Comparison of ENCODE assay signal across 18 cellular contexts in the genomic region with DNA sequence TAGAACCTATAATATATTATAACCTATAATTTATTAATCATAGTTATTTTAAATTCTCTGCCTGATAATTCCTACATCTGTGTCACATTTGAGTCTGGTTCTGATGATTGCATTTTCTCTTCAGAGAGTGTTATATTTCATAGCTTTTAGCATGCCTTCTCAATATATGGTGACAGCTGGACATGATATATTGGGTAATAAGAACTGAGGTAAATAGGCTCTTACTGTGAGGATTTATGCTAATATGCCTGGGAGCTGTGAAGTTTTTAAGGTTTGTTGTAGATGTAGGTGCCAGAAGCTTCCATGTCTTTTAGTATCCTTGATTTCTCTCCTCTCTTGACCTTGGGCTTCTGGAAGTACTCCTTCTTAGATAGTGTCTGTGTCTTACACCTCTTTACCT.
"Had no signal": no experiment of that assay in that cellular context is flagged by ENCODE, and none has a peak within 500 bp of the region (broad histone marks: within the 10 kb centered on the region; RNA-seq: fewer than 3 reads in every experiment).

No MANE protein-coding gene starts in this region.

- ATAC-seq: left cardiac atrium, lower lobe of right lung, natural killer cell, right cardiac atrium had no signal

- DNase-seq: dorsolateral prefrontal cortex; effector CD8-positive, alpha-beta T cell; foreskin melanocyte; head of caudate nucleus; kidney; left cardiac atrium; left ventricle myocardium inferior; lower lobe of right lung; natural killer cell; nucleus accumbens; ovary; right cardiac atrium; small intestine; stimulated activated CD4-positive, alpha-beta T cell treated with anti-CD3 and anti-CD28 coated beads, Interleukin-12 subunit alpha, Interleukin-12 subunit beta, amount 100 ng/mL, for 4 hours; stimulated activated naive CD4-positive, alpha-beta T cell; stomach; substantia nigra; transverse colon had no signal
